In the genomic region with DNA sequence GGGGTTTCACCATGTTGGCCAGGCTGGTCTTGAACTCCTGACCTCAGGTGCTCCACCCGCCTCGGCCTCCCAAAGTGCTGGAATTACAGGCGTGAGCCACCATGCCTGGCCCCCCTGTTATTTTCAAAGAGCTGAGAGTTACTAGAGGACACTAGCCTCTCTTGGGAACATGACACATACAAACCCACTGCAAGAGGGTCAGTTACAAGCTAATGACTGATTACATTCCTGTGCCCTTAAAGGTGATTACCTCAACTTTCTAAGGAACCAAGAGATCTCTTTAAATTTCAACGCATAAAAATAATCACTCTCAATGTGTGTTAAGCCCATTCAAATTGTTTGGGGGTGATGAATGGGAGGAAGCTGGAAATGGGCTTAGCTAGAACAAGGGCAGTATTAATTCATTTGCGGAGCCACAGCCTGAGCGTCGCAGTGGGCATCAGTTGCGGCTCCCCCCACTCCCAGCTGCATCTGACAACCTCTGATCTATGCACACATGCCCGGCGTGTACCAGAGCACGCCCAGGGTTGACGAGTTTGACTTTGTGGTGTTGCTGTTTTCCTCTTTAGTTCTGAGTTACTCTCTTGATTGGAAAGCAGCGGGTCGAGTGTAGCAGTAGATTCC, we compare ENCODE assay signal across 10 cellular contexts.
DNase-seq lines count a peak whose midpoint lies in the region; ATAC-seq, FAIRE-seq and TF ChIP-seq lines count a peak whose summit lies in the region.
"Had no signal": no experiment of that assay in that cellular context is flagged by ENCODE, and none has a peak within 500 bp of the region (broad histone marks: within the 10 kb centered on the region; RNA-seq: fewer than 3 reads in every experiment).

No MANE protein-coding gene starts in this region.

- TF ChIP-seq EP300 in stomach (IDR thresholded peaks at IDR 0.05): no peak

- no peak for TF ChIP-seq POLR2A in stomach (IDR thresholded peaks at IDR 0.05)

- H3K4me3 ChIP-seq in kidney (ENCODE audit: low read length in 2 of 2) (no peak overlapping the region), stomach (no peak overlapping the region)

- no peaks in the 10 kb centered on the region for H3K9me3 ChIP-seq in kidney (ENCODE audit: control insufficient read depth in 1 of 2, low read length in 2 of 2)
- no peaks in the 10 kb centered on the region for H3K9me3 ChIP-seq in stomach

- WGBS in stomach, 5 donors: 51 to 68% (median 63%) methylated on average over 12 to 14 of the region's 14 CpGs

- peaks cover 3% of the 10 kb centered on the region; the same call in 1 of the 2 replicates for H3K27me3 Mint-ChIP-seq in HFFc6 (ENCODE audit: insufficient read depth)
- H3K27me3 Mint-ChIP-seq in brain: peaks cover 4% of the 10 kb centered on the region
- H3K27me3 Mint-ChIP-seq in activated T-helper 1 cell treated with anti-CD3 and anti-CD28 coated beads, Interleukin-12 subunit alpha, Interleukin-12 subunit beta, Interleukin-2, Interleukin-4 antibody, amounts not matched to agents 30 ng/mL and 10 ng/mL and 1 ng/mL, durations not matched to agents 14 hours and 24 hours and 36 hours (ENCODE audit: insufficient read depth): peaks cover 2% of the 10 kb centered on the region

- FAIRE-seq in kidney (lab: Jason Lieb, UNC): no peak

- H3K36me3 Mint-ChIP-seq in HFFc6 (ENCODE audit: low read depth) (no peaks in the 10 kb centered on the region), brain (no peaks in the 10 kb centered on the region)
- no peaks in the 10 kb centered on the region for H3K36me3 Mint-ChIP-seq in activated T-helper 1 cell treated with anti-CD3 and anti-CD28 coated beads, Interleukin-12 subunit alpha, Interleukin-12 subunit beta, Interleukin-2, Interleukin-4 antibody, amounts not matched to agents 30 ng/mL and 10 ng/mL and 1 ng/mL, durations not matched to agents 14 hours and 24 hours and 36 hours (ENCODE audit: low read depth)

- H3K4me1 ChIP-seq in kidney (ENCODE audit: control insufficient read depth in 1 of 2, insufficient read depth in 1 of 2, low read depth in 1 of 2, low read length in 2 of 2) (peaks cover 0 to 4% of the 10 kb centered on the region in 2 donors), stomach (peaks cover 0 to 24% (median 7%) of the 10 kb centered on the region in 4 donors)

- TF ChIP-seq CTCF in HFFc6 (IDR thresholded peaks at IDR 0.05): no peak
- no peak for TF ChIP-seq CTCF in brain (conservative IDR thresholded peaks at IDR 0.05)
- TF ChIP-seq CTCF in kidney (IDR thresholded peaks at IDR 0.05; ENCODE audit: borderline replicate concordance, extremely low read depth, insufficient read depth): no peak
- no peak for TF ChIP-seq CTCF in stomach (IDR thresholded peaks at IDR 0.05)

- H3K27ac ChIP-seq in kidney (ENCODE audit: low read depth in 2 of 2, low read length in 2 of 2) (peak overlapping the region; percentile 1 to 32), stomach (peak overlapping the region in 3 of 5 donors; percentile 54 to 74 (median 71))

- H3K36me3 ChIP-seq in kidney (ENCODE audit: control insufficient read depth in 1 of 2, insufficient read depth in 2 of 2, low read length in 2 of 2): no peaks in the 10 kb centered on the region
- H3K36me3 ChIP-seq in stomach: no peaks in the 10 kb centered on the region

- peak overlapping the region; percentile 82 for H3K4me3 Mint-ChIP-seq in HFFc6
- peak overlapping the region in 3 of 5 experiments; percentile 40 to 68 (median 67) for H3K4me3 Mint-ChIP-seq in brain
- H3K4me3 Mint-ChIP-seq in activated T-helper 1 cell treated with anti-CD3 and anti-CD28 coated beads, Interleukin-12 subunit alpha, Interleukin-12 subunit beta, Interleukin-2, Interleukin-4 antibody, amounts not matched to agents 30 ng/mL and 10 ng/mL and 1 ng/mL, durations not matched to agents 14 hours and 24 hours and 36 hours: no peak overlapping the region
- H3K4me3 Mint-ChIP-seq: central memory CD8-positive, alpha-beta T cell had no signal

- H3K27ac Mint-ChIP-seq in HFFc6: peak overlapping the region; percentile 89
- H3K27ac Mint-ChIP-seq in brain: peak overlapping the region in 3 of 5 experiments; percentile 70 to 88 (median 83)
- H3K27ac Mint-ChIP-seq in activated T-helper 1 cell treated with anti-CD3 and anti-CD28 coated beads, Interleukin-12 subunit alpha, Interleukin-12 subunit beta, Interleukin-2, Interleukin-4 antibody, amounts not matched to agents 30 ng/mL and 10 ng/mL and 1 ng/mL, durations not matched to agents 14 hours and 24 hours and 36 hours: no peak overlapping the region

- H3K9me3 Mint-ChIP-seq in HFFc6 (no peaks in the 10 kb centered on the region), brain (peaks cover 0 to 2% (median 0%) of the 10 kb centered on the region in 5 experiments)
- no peaks in the 10 kb centered on the region for H3K9me3 Mint-ChIP-seq in activated T-helper 1 cell treated with anti-CD3 and anti-CD28 coated beads, Interleukin-12 subunit alpha, Interleukin-12 subunit beta, Interleukin-2, Interleukin-4 antibody, amounts not matched to agents 30 ng/mL and 10 ng/mL and 1 ng/mL, durations not matched to agents 14 hours and 24 hours and 36 hours
- H3K9me3 Mint-ChIP-seq: central memory CD8-positive, alpha-beta T cell had no signal

- H3K4me1 Mint-ChIP-seq in HFFc6 (ENCODE audit: low read depth): peaks cover 67% of the 10 kb centered on the region
- H3K4me1 Mint-ChIP-seq in brain: peaks cover 50% of the 10 kb centered on the region
- no peaks in the 10 kb centered on the region for H3K4me1 Mint-ChIP-seq in activated T-helper 1 cell treated with anti-CD3 and anti-CD28 coated beads, Interleukin-12 subunit alpha, Interleukin-12 subunit beta, Interleukin-2, Interleukin-4 antibody, amounts not matched to agents 30 ng/mL and 10 ng/mL and 1 ng/mL, durations not matched to agents 14 hours and 24 hours and 36 hours (ENCODE audit: low read depth)
- H3K4me1 Mint-ChIP-seq: central memory CD8-positive, alpha-beta T cell had no signal

- intact Hi-C loops in kidney (cut with DNase I) (no loop called here), stomach (cut with DNase I; ENCODE audit: low total_unique reads) (no loop called here)
- intact Hi-C loops in activated T-helper 1 cell treated with anti-CD3 and anti-CD28 coated beads, Interleukin-12 subunit alpha, Interleukin-12 subunit beta, Interleukin-2, Interleukin-4 antibody, amounts not matched to agents 30 ng/mL and 10 ng/mL and 1 ng/mL, durations not matched to agents 14 hours and 24 hours and 36 hours (cut with micrococcal nuclease): no loop called here

- no peak overlapping the region for H3K9ac ChIP-seq in kidney (ENCODE audit: low read length in 2 of 2)

- no peaks in the 10 kb centered on the region for H3K27me3 ChIP-seq in stomach

- DNase-seq in HFFc6: no peak
- no peak for DNase-seq in kidney
- DNase-seq in stomach: no peak
- DNase-seq in DMS153 (lab: John Stamatoyannopoulos, UW): no peak
- no peak for DNase-seq in activated T-helper 1 cell treated with anti-CD3 and anti-CD28 coated beads, Interleukin-12 subunit alpha, Interleukin-12 subunit beta, Interleukin-2, Interleukin-4 antibody, amounts not matched to agents 30 ng/mL and 10 ng/mL and 1 ng/mL, durations not matched to agents 14 hours and 24 hours and 36 hours (ENCODE audit: low spot score)
- no peak for DNase-seq in activated CD4-positive, alpha-beta T cell treated with anti-CD3 and anti-CD28 coated beads, Interleukin-2, amount 50 U/mL, for 1 hour
- DNase-seq: DMS79 had no signal

- no peak for ATAC-seq in HG03159 (IDR thresholded peaks at IDR 0.05; ENCODE audit: unreplicated experiment)
